ENCODE assay signal across 20 cellular contexts in genomic region chr11:110992481-110992880, GRCh38.
"Had no signal": no experiment of that assay in that cellular context is flagged by ENCODE, and none has a peak within 500 bp of the region (broad histone marks: within the 10 kb centered on the region; RNA-seq: fewer than 3 reads in every experiment).

No MANE protein-coding gene starts in this region.

- FAIRE-seq: colon, kidney had no signal

- H3K9ac ChIP-seq: neural progenitor cell had no signal

- H3K4me3 Mint-ChIP-seq: naive thymus-derived CD4-positive, alpha-beta T cell; nephron; neural progenitor cell; stimulated activated effector memory CD8-positive, alpha-beta T cell treated with anti-CD3 and anti-CD28 coated beads, Interleukin-12 subunit alpha, Interleukin-12 subunit beta, amount 100 ng/mL, for 72 hours had no signal

- H3K4me1 ChIP-seq: neural progenitor cell, prostate gland had no signal

- ATAC-seq: esophagus mucosa; naive thymus-derived CD4-positive, alpha-beta T cell; stimulated activated effector memory CD8-positive, alpha-beta T cell treated with anti-CD3 and anti-CD28 coated beads, Interleukin-12 subunit alpha, Interleukin-12 subunit beta, amount 100 ng/mL, for 72 hours; stimulated activated naive CD8-positive, alpha-beta T cell treated with anti-CD3 and anti-CD28 coated beads, Interleukin-15, Interleukin-2, amounts not matched to agents 100 U/mL and 50 U/mL, for 24 hours had no signal

- H3K36me3 Mint-ChIP-seq: naive thymus-derived CD4-positive, alpha-beta T cell; neural progenitor cell; stimulated activated effector memory CD8-positive, alpha-beta T cell treated with anti-CD3 and anti-CD28 coated beads, Interleukin-12 subunit alpha, Interleukin-12 subunit beta, amount 100 ng/mL, for 72 hours had no signal

- H3K36me3 ChIP-seq: gastrocnemius medialis, neural progenitor cell, prostate gland, sigmoid colon, suprapubic skin, thyroid gland had no signal

- H3K9me3 ChIP-seq: gastrocnemius medialis, prostate gland, sigmoid colon, suprapubic skin, thyroid gland had no signal

- DNase-seq: dorsolateral prefrontal cortex; effector CD4-positive, alpha-beta T cell; kidney; naive thymus-derived CD4-positive, alpha-beta T cell; stimulated activated CD4-positive, alpha-beta T cell treated with anti-CD3 and anti-CD28 coated beads, Interleukin-2, amount 100 ng/mL, for 24 hours; stimulated activated CD4-positive, alpha-beta T cell treated with anti-CD3 and anti-CD28 coated beads, Interleukin-4, amount 100 ng/mL, for 24 hours; stimulated activated naive CD8-positive, alpha-beta T cell treated with anti-CD3 and anti-CD28 coated beads, Interleukin-15, Interleukin-2, amounts not matched to agents 100 U/mL and 50 U/mL, for 24 hours; trophoblast cell had no signal

- H2AFZ ChIP-seq: neural progenitor cell had no signal

- H3K4me3 ChIP-seq: dorsolateral prefrontal cortex, gastrocnemius medialis, lung, neural progenitor cell, prostate gland, sigmoid colon, suprapubic skin, thyroid gland had no signal

- H3K9me3 Mint-ChIP-seq: nephron; stimulated activated effector memory CD8-positive, alpha-beta T cell treated with anti-CD3 and anti-CD28 coated beads, Interleukin-12 subunit alpha, Interleukin-12 subunit beta, amount 100 ng/mL, for 72 hours had no signal

- H3K27ac ChIP-seq: dorsolateral prefrontal cortex, epithelial cell of prostate, gastrocnemius medialis, neural progenitor cell, prostate gland, suprapubic skin had no signal

- H3K27me3 ChIP-seq: dorsolateral prefrontal cortex, gastrocnemius medialis, neural progenitor cell, sigmoid colon, suprapubic skin, thyroid gland had no signal

- H3K4me2 ChIP-seq: neural progenitor cell had no signal

- H3K27ac Mint-ChIP-seq: stimulated activated effector memory CD8-positive, alpha-beta T cell treated with anti-CD3 and anti-CD28 coated beads, Interleukin-12 subunit alpha, Interleukin-12 subunit beta, amount 100 ng/mL, for 72 hours had no signal

- H3K4me1 Mint-ChIP-seq: naive thymus-derived CD4-positive, alpha-beta T cell; stimulated activated effector memory CD8-positive, alpha-beta T cell treated with anti-CD3 and anti-CD28 coated beads, Interleukin-12 subunit alpha, Interleukin-12 subunit beta, amount 100 ng/mL, for 72 hours had no signal
